In the genomic region with DNA sequence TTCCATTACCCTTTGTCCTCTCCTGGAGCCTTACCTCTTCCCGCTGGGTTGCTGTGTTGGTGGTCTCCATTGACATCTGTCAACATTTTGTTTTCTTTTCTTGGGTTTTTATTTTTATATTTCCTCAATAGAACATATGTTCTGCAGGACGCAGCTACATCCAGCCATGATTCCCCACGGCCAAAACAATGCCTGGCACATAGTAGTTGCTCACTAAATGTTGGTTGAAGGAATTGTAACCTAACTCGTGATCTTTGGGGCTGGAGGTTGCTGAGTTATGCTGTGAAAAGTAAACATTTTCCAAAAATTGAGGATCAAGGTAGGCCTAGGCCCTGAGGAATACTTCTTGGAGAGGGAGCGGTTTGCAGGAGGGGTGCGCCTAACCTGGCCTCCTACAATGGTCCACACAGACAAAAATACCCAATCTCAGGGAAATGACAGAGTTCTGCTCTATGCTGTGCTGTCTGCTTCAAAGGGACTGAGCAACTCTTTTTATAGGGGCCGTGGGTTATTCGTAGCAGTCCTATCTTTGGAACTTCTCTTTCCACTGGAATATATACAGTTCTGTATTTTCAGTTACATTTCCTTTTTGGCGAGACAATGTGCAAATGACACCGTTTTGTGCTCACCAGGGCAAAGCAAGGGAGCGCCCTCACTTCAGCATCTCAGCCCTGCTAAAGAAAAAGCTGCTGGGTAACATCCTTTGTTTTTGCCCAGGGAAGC, we compare ENCODE assay signal across 16 cellular contexts. TPM values are rescaled to one million over a fixed set of nuclear protein-coding genes. Genes with fewer than 3 reads are reported as not detected.
DNase-seq lines count a peak whose midpoint lies in the region; ATAC-seq and TF ChIP-seq lines count a peak whose summit lies in the region.
"Had no signal": no experiment of that assay in that cellular context is flagged by ENCODE, and none has a peak within 500 bp of the region (broad histone marks: within the 10 kb centered on the region; RNA-seq: fewer than 3 reads in every experiment).

No MANE protein-coding gene starts in this region.

- no peak for TF ChIP-seq POLR2A in suprapubic skin (IDR thresholded peaks at IDR 0.05)

- 67 to 70% methylated on average over 9 to 11 of the region's 11 CpGs for WGBS in endodermal cell (ENCODE audit: insufficient coverage in 1 of 2, insufficient read length in 1 of 2), 2 experiments
- 35 to 48% methylated on average over 5 of the region's 11 CpGs for WGBS in mesodermal cell (ENCODE audit: insufficient coverage in 2 of 2), 2 experiments
- WGBS in suprapubic skin, result 50% methylated on average over 11 of the region's 11 CpGs

- H3K27ac ChIP-seq in endodermal cell (ENCODE audit: low read depth, low read length) (peak overlapping the region; percentile 94), mesodermal cell (ENCODE audit: low read depth, low read length, severe bottlenecking) (no peak overlapping the region), suprapubic skin (peak overlapping the region; percentile 94)

- H3K27ac Mint-ChIP-seq in endodermal cell, result no peak overlapping the region
- H3K27ac Mint-ChIP-seq: activated CD4-positive, alpha-beta T cell treated with anti-CD3 and anti-CD28 coated beads for 36 hours; activated T-helper 2 cell treated with anti-CD3 and anti-CD28 coated beads, Interferon-gamma antibody, Interleukin-2, Interleukin-4, amounts not matched to agents 10 μg/mL and 5 μg/mL and 100 μg/mL, durations not matched to agents 14 hours and 24 hours and 36 hours; CD8-positive, alpha-beta T cell had no signal

- ATAC-seq in GM18861 (IDR thresholded peaks at IDR 0.05; ENCODE audit: unreplicated experiment) (no peak), GM21360 (IDR thresholded peaks at IDR 0.05; ENCODE audit: unreplicated experiment) (no peak)
- ATAC-seq: activated CD4-positive, alpha-beta T cell treated with anti-CD3 and anti-CD28 coated beads for 36 hours; CD8-positive, alpha-beta T cell had no signal

- no peak for TF ChIP-seq EP300 in suprapubic skin (IDR thresholded peaks at IDR 0.05)

- no peak for TF ChIP-seq CTCF in endodermal cell (conservative IDR thresholded peaks at IDR 0.05)
- TF ChIP-seq CTCF in suprapubic skin (IDR thresholded peaks at IDR 0.05), result no peak

- DNase-seq in MG63 (no peak), endodermal cell (no peak), suprapubic skin (ENCODE audit: low spot score in 2 of 2) (no peak), T-helper 9 cell (no peak), NCI-H2171 treated with DMSO at 0.1 percent for 48 hours (lab: John Stamatoyannopoulos, UW) (no peak)
- DNase-seq: activated CD4-positive, alpha-beta T cell treated with anti-CD3 and anti-CD28 coated beads for 36 hours; CD8-positive, alpha-beta T cell; foreskin fibroblast; NCI-H1417; NCI-H82; SK-N-SH had no signal

- peak overlapping the region; percentile 82 for H3K4me3 Mint-ChIP-seq in endodermal cell
- H3K4me3 Mint-ChIP-seq: activated CD4-positive, alpha-beta T cell treated with anti-CD3 and anti-CD28 coated beads for 36 hours; CD8-positive, alpha-beta T cell had no signal

- H3K27me3 ChIP-seq in MG63, result no peaks in the 10 kb centered on the region
- peaks cover 31% of the 10 kb centered on the region for H3K27me3 ChIP-seq in endodermal cell (ENCODE audit: control insufficient read depth, insufficient read depth, low read length, poor library complexity, severe bottlenecking)
- H3K27me3 ChIP-seq in suprapubic skin, result peaks cover 34% of the 10 kb centered on the region

- H3K4me1 Mint-ChIP-seq in endodermal cell, result peaks cover 19% of the 10 kb centered on the region
- H3K4me1 Mint-ChIP-seq: activated CD4-positive, alpha-beta T cell treated with anti-CD3 and anti-CD28 coated beads for 36 hours had no signal

- H3K4me1 ChIP-seq in endodermal cell (ENCODE audit: control insufficient read depth, insufficient read depth, low read length) (no peaks in the 10 kb centered on the region), mesodermal cell (ENCODE audit: control insufficient read depth, insufficient read depth, low read length, poor library complexity, severe bottlenecking) (peaks cover 19% of the 10 kb centered on the region), suprapubic skin (peaks cover 44% of the 10 kb centered on the region)

- H3K27me3 Mint-ChIP-seq in endodermal cell (ENCODE audit: insufficient read depth), result peaks cover 44% of the 10 kb centered on the region

- peak overlapping the region; percentile 76 for H3K4me3 ChIP-seq in MG63
- peak overlapping the region; percentile 86 for H3K4me3 ChIP-seq in endodermal cell (ENCODE audit: low read length)
- peak overlapping the region; percentile 57 for H3K4me3 ChIP-seq in mesodermal cell (ENCODE audit: extremely low read depth, insufficient read depth, low read length, poor library complexity, severe bottlenecking)
- H3K4me3 ChIP-seq in suprapubic skin, result peak overlapping the region; percentile 56
- H3K4me3 ChIP-seq: lung had no signal

- H3K9me3 ChIP-seq in MG63 (no peaks in the 10 kb centered on the region), endodermal cell (ENCODE audit: control insufficient read depth, low read length) (no peaks in the 10 kb centered on the region), mesodermal cell (ENCODE audit: control insufficient read depth, low read length) (no peaks in the 10 kb centered on the region), suprapubic skin (no peaks in the 10 kb centered on the region)
- H3K9me3 ChIP-seq: SK-N-SH had no signal

- no peaks in the 10 kb centered on the region for H3K9me3 Mint-ChIP-seq in endodermal cell
- H3K9me3 Mint-ChIP-seq: activated T-helper 2 cell treated with anti-CD3 and anti-CD28 coated beads, Interferon-gamma antibody, Interleukin-2, Interleukin-4, amounts not matched to agents 10 μg/mL and 5 μg/mL and 100 μg/mL, durations not matched to agents 14 hours and 24 hours and 36 hours; CD8-positive, alpha-beta T cell had no signal

- H3K36me3 ChIP-seq in MG63 (peaks cover 26% of the 10 kb centered on the region), endodermal cell (ENCODE audit: control insufficient read depth, insufficient read depth, low read length) (no peaks in the 10 kb centered on the region), mesodermal cell (ENCODE audit: control insufficient read depth, insufficient read depth, low read length) (no peaks in the 10 kb centered on the region), suprapubic skin (no peaks in the 10 kb centered on the region)

- no peak overlapping the region for H3K9ac ChIP-seq in endodermal cell (ENCODE audit: extremely low read depth, low read length, poor library complexity, severe bottlenecking)
- H3K9ac ChIP-seq: SK-N-SH had no signal

- peaks cover 2% of the 10 kb centered on the region for H3K36me3 Mint-ChIP-seq in endodermal cell (ENCODE audit: low read depth)
- H3K36me3 Mint-ChIP-seq: CD8-positive, alpha-beta T cell had no signal

RNA-seq across cellular contexts. Expression of a gene that starts 1.4 kb away (rescaled TPM):
- 29.0 and 47.5 TPM in 2 replicates for total RNA-seq in MG63 (2014; rRNA removed; shearing (Covaris generic); ENCODE audit: low replicate concordance)
- total RNA-seq in endodermal cell, result 10 to 100 TPM; 29.9 to 43.2 TPM
- polyA plus RNA-seq in endodermal cell (2013, experiment 1 of 2), result 65.3 TPM
- 53.8 TPM for polyA plus RNA-seq in endodermal cell (2013, experiment 2 of 2)
- 17.4 TPM for polyA plus RNA-seq in mesodermal cell (2013, experiment 1 of 2)
- 20.3 TPM for polyA plus RNA-seq in mesodermal cell (2013, experiment 2 of 2)
- total RNA-seq in suprapubic skin, result 10 to 100 TPM; 21.4 to 46.6 (median 29.1) TPM
- total RNA-seq: activated CD4-positive, alpha-beta T cell treated with anti-CD3 and anti-CD28 coated beads for 36 hours; activated T-helper 2 cell treated with anti-CD3 and anti-CD28 coated beads, Interferon-gamma antibody, Interleukin-2, Interleukin-4, amounts not matched to agents 10 μg/mL and 5 μg/mL and 100 μg/mL, durations not matched to agents 14 hours and 24 hours and 36 hours; CD8-positive, alpha-beta T cell had no signal
- polyA plus RNA-seq: SK-N-SH had no signal
